Comparison of ENCODE assay signal across 9 cellular contexts in the genomic region with DNA sequence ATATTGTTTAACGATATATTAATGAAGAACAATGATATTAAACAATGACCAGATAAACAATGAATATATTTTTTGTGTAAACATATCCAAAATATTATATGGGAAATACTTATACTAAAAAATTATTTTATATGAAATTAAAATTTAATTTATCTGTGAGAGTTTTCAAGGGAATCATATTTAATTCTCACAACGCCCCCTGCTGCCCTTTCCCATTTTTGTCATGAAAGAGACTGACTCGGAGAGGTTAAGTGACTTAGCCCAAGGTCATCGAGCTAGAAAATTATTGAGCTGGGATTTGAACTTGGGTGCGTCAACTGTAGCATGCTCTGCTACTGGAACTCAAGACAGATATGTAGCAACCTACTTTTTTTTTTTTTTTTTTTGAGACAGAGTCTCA. TPM values are rescaled to one million over a fixed set of nuclear protein-coding genes. Genes with fewer than 3 reads are reported as not detected.
DNase-seq lines count a peak whose midpoint lies in the region; ATAC-seq, FAIRE-seq and TF ChIP-seq lines count a peak whose summit lies in the region.
"Had no signal": no experiment of that assay in that cellular context is flagged by ENCODE, and none has a peak within 500 bp of the region (broad histone marks: within the 10 kb centered on the region; RNA-seq: fewer than 3 reads in every experiment).

No MANE protein-coding gene starts in this region.

- H3K27me3 ChIP-seq in SK-N-SH (ENCODE audit: insufficient read depth) (no peaks in the 10 kb centered on the region), fibroblast of lung (ENCODE audit: control insufficient read depth, insufficient read depth, low read length) (no peaks in the 10 kb centered on the region), aorta (ENCODE audit: control insufficient read depth in 1 of 2, insufficient read depth in 2 of 2, low read length in 1 of 2) (no peaks in the 10 kb centered on the region)
- H3K27me3 ChIP-seq: SJCRH30 had no signal

- no peak for TF ChIP-seq POLR2A in H54 (IDR thresholded peaks at IDR 0.05; ENCODE audit: low read depth, low read length)

- no peak for FAIRE-seq in H54 (lab: Jason Lieb, UNC)

- H3K4me2 ChIP-seq in SK-N-SH (no peak overlapping the region), fibroblast of lung (ENCODE audit: extremely low read depth, insufficient read depth, low read length) (no peak overlapping the region)

- H3K4me1 ChIP-seq in SK-N-SH (ENCODE audit: control insufficient read depth in 1 of 2, insufficient read depth in 2 of 2, low read depth in 1 of 2, low read length in 1 of 2) (no peaks in the 10 kb centered on the region), fibroblast of lung (ENCODE audit: control insufficient read depth, extremely low read depth, insufficient read depth, low read length) (no peaks in the 10 kb centered on the region), aorta (ENCODE audit: control insufficient read depth in 1 of 2, insufficient read depth in 2 of 2, low read length in 2 of 2) (no peaks in the 10 kb centered on the region)
- H3K4me1 ChIP-seq: SJCRH30 had no signal

- H2AFZ ChIP-seq in SK-N-SH (ENCODE audit: low read depth): no peak overlapping the region
- no peak overlapping the region for H2AFZ ChIP-seq in fibroblast of lung (ENCODE audit: low read length)

- TF ChIP-seq CTCF in SK-N-SH (IDR thresholded peaks at IDR 0.05) (peak; percentile 69), fibroblast of lung (conservative IDR thresholded peaks at IDR 0.05 in 1 of 2, IDR thresholded peaks at IDR 0.05 in 1 of 2; ENCODE audit: low read depth in 1 of 2, low read length in 2 of 2) (peak; percentile 32 to 46)

- intact Hi-C loops in aorta (cut with DNase I): no loop called here

- H3K79me2 ChIP-seq in SK-N-SH (ENCODE audit: insufficient read depth) (no peaks in the 10 kb centered on the region), fibroblast of lung (ENCODE audit: control insufficient read depth, insufficient read depth, low read length) (no peaks in the 10 kb centered on the region)

- H3K4me3 ChIP-seq in SK-N-SH (ENCODE audit: low read depth in 2 of 2, low read length in 1 of 2) (no peak overlapping the region), fibroblast of lung (replicated peaks in 1 of 4; ENCODE audit: control extremely low read depth in 1 of 4, insufficient read depth in 1 of 4, low read depth in 3 of 4, low read length in 4 of 4) (no peak overlapping the region), aorta (ENCODE audit: low read length in 2 of 2) (no peak overlapping the region)
- H3K4me3 ChIP-seq: SJCRH30 had no signal

- H3K9ac ChIP-seq in SK-N-SH: no peak overlapping the region
- H3K9ac ChIP-seq in fibroblast of lung (ENCODE audit: insufficient read depth, low read length): no peak overlapping the region

- H3K9me3 ChIP-seq in SK-N-SH: no peaks in the 10 kb centered on the region
- H3K9me3 ChIP-seq in fibroblast of lung (ENCODE audit: control insufficient read depth, insufficient read depth, low read depth, low read length): no peaks in the 10 kb centered on the region
- no peaks in the 10 kb centered on the region for H3K9me3 ChIP-seq in aorta (ENCODE audit: control insufficient read depth, low read length)
- H3K9me3 ChIP-seq: SJCRH30 had no signal

- CTCF ChIA-PET in SK-N-SH (lab: Yijun Ruan, JAX): interaction anchor here (0.6 to 13.3 kb wide), 34 partner anchors 9 to 481 kb away, joined by 3 to 183 read pairs (median 4); a partner anchor contains a TSS

- POLR2A ChIA-PET in SK-N-SH (lab: Yijun Ruan, JAX): no interaction called here

- ATAC-seq in aorta (ENCODE audit: low FRiP score) (no peak), GM18873 (IDR thresholded peaks at IDR 0.05; ENCODE audit: low FRiP score, unreplicated experiment) (no peak)

- H3K27ac ChIP-seq in SK-N-SH (ENCODE audit: low read depth in 2 of 2, low read length in 1 of 2) (no peak overlapping the region), fibroblast of lung (ENCODE audit: insufficient read depth, low read length) (no peak overlapping the region), aorta (ENCODE audit: low read depth in 1 of 2, low read length in 2 of 2) (no peak overlapping the region)
- H3K27ac ChIP-seq: SJCRH30 had no signal

- H3K36me3 ChIP-seq in SK-N-SH (replicated peaks in 1 of 2; ENCODE audit: control insufficient read depth in 1 of 2, insufficient read depth in 2 of 2, low read length in 1 of 2) (no peaks in the 10 kb centered on the region), fibroblast of lung (ENCODE audit: control insufficient read depth, insufficient read depth, low read length) (no peaks in the 10 kb centered on the region), aorta (ENCODE audit: control insufficient read depth in 1 of 2, insufficient read depth in 2 of 2, low read length in 1 of 2) (no peaks in the 10 kb centered on the region)
- H3K36me3 ChIP-seq: SJCRH30 had no signal

- no peaks in the 10 kb centered on the region for H3K9me2 ChIP-seq in SK-N-SH

- TF ChIP-seq EP300 in SK-N-SH (IDR thresholded peaks at IDR 0.05; ENCODE audit: borderline replicate concordance in 1 of 2, low read depth in 1 of 2, low read length in 1 of 2): no peak

- peak; percentile 53 for TF ChIP-seq RAD21 in SK-N-SH (IDR thresholded peaks at IDR 0.05; ENCODE audit: low read length)

- H4K20me1 ChIP-seq in SK-N-SH (ENCODE audit: insufficient read depth) (no peaks in the 10 kb centered on the region), fibroblast of lung (ENCODE audit: control insufficient read depth, extremely low read depth, insufficient read depth, low read length) (no peaks in the 10 kb centered on the region)

- WGBS in SK-N-SH (ENCODE audit: low lambda C conversion rate): 31% methylated on average over 5 of the region's 5 CpGs
- 34 to 44% methylated on average over 5 of the region's 5 CpGs for WGBS in aorta, 2 donors

- peak; percentile 55 for DNase-seq in stimulated activated CD4-positive, alpha-beta T cell treated with anti-CD3 and anti-CD28 coated beads, Interleukin-15, amount 100 ng/mL, for 24 hours
- DNase-seq in stimulated activated CD4-positive, alpha-beta T cell treated with anti-CD3 and anti-CD28 coated beads, Interleukin-1b, Interleukin-23, amount 100 ng/mL, for 48 hours: no peak
- DNase-seq in SK-N-SH: peak; percentile 55
- peak in 1 of 2 donors; percentile 47 for DNase-seq in fibroblast of lung (ENCODE audit: low read depth in 2 of 2)
- peak; percentile 16 to 41 for DNase-seq in aorta
- no peak for DNase-seq in hypothalamus (lab: John Stamatoyannopoulos, UW)
- no peak for DNase-seq in H54 (ENCODE audit: insufficient read length, low spot score)

- peaks cover 10% of the 10 kb centered on the region for H3F3A ChIP-seq in SK-N-SH (replicated peaks; ENCODE audit: insufficient read depth)

TF ChIP-seq in SK-N-SH, 30 proteins besides CTCF, POLR2A, EP300 and RAD21 (continues in another document):
- no peak for TF ChIP-seq NRF1 (IDR thresholded peaks at IDR 0.05; ENCODE audit: low read depth, low read length)
- TF ChIP-seq TCF12 (IDR thresholded peaks at IDR 0.05): no peak
- TF ChIP-seq TAF1 (IDR thresholded peaks at IDR 0.05; ENCODE audit: borderline replicate concordance, low read depth, low read length): no peak
- no peak for TF ChIP-seq FOXM1 (IDR thresholded peaks at IDR 0.05; ENCODE audit: low read depth)

RNA-seq across cellular contexts. Expression of a gene that starts 7.2 kb away (rescaled TPM):
- polyA plus RNA-seq in SK-N-SH (2012; rRNA removed) (2.4 and 4.4 TPM in 2 replicates), fibroblast of lung (0.16 and 0.40 TPM in 2 replicates), aorta (1 to 10 TPM in 1 of 2 donors, under 1 TPM in 1; 0.77 to 1.0 TPM)
- 1.8 and 1.9 TPM in 2 replicates for polyA plus RNA-seq in SK-N-SH (2012; cell fraction: cytosol; rRNA removed)
- polyA plus RNA-seq in SK-N-SH (2012; cell fraction: nucleus; rRNA removed): 17.3 and 17.7 TPM in 2 replicates
- total RNA-seq in fibroblast of lung (2.3 and 3.0 TPM in 2 replicates), aorta (1 to 10 TPM; 1.3 to 1.8 TPM)
- 0.28 and 0.80 TPM in 2 replicates for polyA plus RNA-seq in fibroblast of lung (2012)
- not detected in 2 replicates for polyA minus RNA-seq in fibroblast of lung (ENCODE audit: low replicate concordance)
- total RNA-seq: SJCRH30 had no signal

RNA-seq across cellular contexts. Expression of a gene that starts 22.4 kb away (rescaled TPM):
- polyA plus RNA-seq in SK-N-SH (2012; rRNA removed) (44.7 and 58.9 TPM in 2 replicates), fibroblast of lung (12.5 and 13.8 TPM in 2 replicates), aorta (10 to 100 TPM; 12.1 to 39.2 TPM)
- polyA plus RNA-seq in SK-N-SH (2012; cell fraction: cytosol; rRNA removed): 27.0 and 35.4 TPM in 2 replicates
- 171 and 180 TPM in 2 replicates for polyA plus RNA-seq in SK-N-SH (2012; cell fraction: nucleus; rRNA removed)
- total RNA-seq in fibroblast of lung (23.9 and 28.4 TPM in 2 replicates), aorta (10 to 100 TPM; 32.1 to 42.3 TPM)
- 11.6 and 15.7 TPM in 2 replicates for polyA plus RNA-seq in fibroblast of lung (2012)
- 8.1 and 12.6 TPM in 2 replicates for polyA minus RNA-seq in fibroblast of lung (ENCODE audit: low replicate concordance)

RNA-seq across cellular contexts. Expression of a gene that starts 31.5 kb away (rescaled TPM):
- polyA plus RNA-seq in SK-N-SH (2012; rRNA removed) (0.05 and 0.06 TPM in 2 replicates), fibroblast of lung (not detected in 2 replicates), aorta (1 to 10 TPM; 1.5 to 1.9 TPM)
- polyA plus RNA-seq in SK-N-SH (2012; cell fraction: cytosol; rRNA removed): 0.03 and 0.12 TPM in 2 replicates
- 0.15 and 0.46 TPM in 2 replicates for polyA plus RNA-seq in SK-N-SH (2012; cell fraction: nucleus; rRNA removed)
- total RNA-seq in fibroblast of lung (under 0.01 TPM in 1 of 2 replicates, not detected in the other), aorta (not detected)
- polyA plus RNA-seq in fibroblast of lung (2012): not detected in 2 replicates
- not detected in 2 replicates for polyA minus RNA-seq in fibroblast of lung (ENCODE audit: low replicate concordance)
- total RNA-seq: SJCRH30 had no signal

RNA-seq across cellular contexts. Expression of a gene that starts 32.4 kb away (rescaled TPM):
- polyA plus RNA-seq in SK-N-SH (2012; rRNA removed): not detected in 2 replicates
- polyA plus RNA-seq in SK-N-SH (2012; cell fraction: cytosol; rRNA removed): not detected in 2 replicates
- polyA plus RNA-seq in SK-N-SH (2012; cell fraction: nucleus; rRNA removed): 0.04 TPM in 1 of 2 replicates, not detected in the other
- total RNA-seq in fibroblast of lung: not detected in 2 replicates
- not detected in 2 replicates for polyA plus RNA-seq in fibroblast of lung
- 0.12 TPM in 1 of 2 replicates, not detected in the other for polyA plus RNA-seq in fibroblast of lung (2012)
- polyA minus RNA-seq in fibroblast of lung (ENCODE audit: low replicate concordance): not detected in 2 replicates
- under 1 TPM in 1 of 2 donors, not detected in 1; 0.57 TPM for total RNA-seq in aorta
- polyA plus RNA-seq in aorta: 1 to 10 TPM in 1 of 2 donors, under 1 TPM in 1; 0.20 to 2.3 TPM
- total RNA-seq: SJCRH30 had no signal

RNA-seq across cellular contexts. Expression of a gene that starts 45.9 kb away (rescaled TPM):
- polyA plus RNA-seq in SK-N-SH (2012; rRNA removed) (92.0 and 106 TPM in 2 replicates), fibroblast of lung (19.9 and 21.6 TPM in 2 replicates), aorta (10 to 100 TPM; 16.7 to 64.0 TPM)
- 28.3 and 39.9 TPM in 2 replicates for polyA plus RNA-seq in SK-N-SH (2012; cell fraction: cytosol; rRNA removed)
- polyA plus RNA-seq in SK-N-SH (2012; cell fraction: nucleus; rRNA removed): 606 and 976 TPM in 2 replicates
- total RNA-seq in fibroblast of lung (68.8 and 119 TPM in 2 replicates), aorta (10 to 100 TPM; 27.8 to 41.9 TPM)
- polyA plus RNA-seq in fibroblast of lung (2012): 47.3 and 47.5 TPM in 2 replicates
- 52.9 and 56.4 TPM in 2 replicates for polyA minus RNA-seq in fibroblast of lung (ENCODE audit: low replicate concordance)

Comparison
In these comparisons a context has a peak if more than half of its experiments do, and no peak if none do; other contexts are left out.
1. DNase-seq: peak in stimulated activated CD4-positive, alpha-beta T cell treated with anti-CD3 and anti-CD28 coated beads, Interleukin-15, amount 100 ng/mL, for 24 hours (single experiment), SK-N-SH (single experiment) and aorta (2 of 2); none in stimulated activated CD4-positive, alpha-beta T cell treated with anti-CD3 and anti-CD28 coated beads, Interleukin-1b, Interleukin-23, amount 100 ng/mL, for 48 hours (single experiment), hypothalamus (0 of 51) and H54 (single experiment).